Comparison of ENCODE assay signal across 8 cellular contexts in the genomic region with DNA sequence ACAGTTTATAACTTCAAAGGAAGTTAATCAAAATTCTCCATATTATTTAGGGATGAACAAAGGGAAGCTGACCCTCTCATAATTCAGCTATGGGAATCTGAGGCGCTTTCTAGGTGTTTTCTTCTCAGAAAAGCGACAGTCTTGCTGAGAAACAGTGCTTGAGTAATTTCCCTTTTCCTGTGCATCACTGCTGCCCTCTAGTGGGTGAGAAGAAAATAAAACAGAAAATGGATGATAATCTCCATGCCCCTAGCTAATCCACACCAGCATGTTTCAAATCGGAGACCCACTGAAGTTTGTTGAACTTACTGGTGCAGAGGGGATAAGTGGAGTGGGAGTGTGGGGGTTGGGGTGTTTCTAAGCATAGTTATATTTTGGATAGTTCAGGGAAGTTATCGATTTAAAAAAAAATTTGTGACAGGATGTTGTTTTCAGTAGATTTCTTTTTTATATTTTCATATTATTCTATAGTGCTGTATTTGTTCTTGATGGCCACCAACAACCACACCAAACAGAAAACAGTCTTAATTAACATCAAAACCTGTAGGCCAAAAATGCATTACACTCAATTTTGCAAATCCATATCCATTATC. TPM values are rescaled to one million over a fixed set of nuclear protein-coding genes. Genes with fewer than 3 reads are reported as not detected.
DNase-seq lines count a peak whose midpoint lies in the region; ATAC-seq and TF ChIP-seq lines count a peak whose summit lies in the region.

No MANE protein-coding gene starts in this region.

- intact Hi-C loops in psoas muscle (cut with DNase I) = loop anchor here (5.0 to 10.0 kb wide), 2 partner anchors 353 to 356 kb away; no protein-coding TSS in a partner anchor

- TF ChIP-seq CTCF in HEK293 (tag by site-specific recombination; IDR thresholded peaks at IDR 0.05) = no peak
- TF ChIP-seq CTCF in psoas muscle (IDR thresholded peaks at IDR 0.05) = peak; percentile 75

- H3K4me3 ChIP-seq in HEK293 (ENCODE audit: low read depth, low read length) (no peak overlapping the region), psoas muscle (no peak overlapping the region)

- peaks cover 49% of the 10 kb centered on the region for H3K4me1 Mint-ChIP-seq in activated T-helper 17 cell treated with anti-CD3 and anti-CD28 coated beads, Interleukin-2, amount 50 U/mL, for 72 hours

- H3K4me1 ChIP-seq in HEK293 (ENCODE audit: control insufficient read depth, insufficient read depth, low read length) (no peaks in the 10 kb centered on the region), psoas muscle (no peaks in the 10 kb centered on the region)

- no peaks in the 10 kb centered on the region for H3K9me3 Mint-ChIP-seq in activated T-helper 17 cell treated with anti-CD3 and anti-CD28 coated beads, Interleukin-2, amount 50 U/mL, for 72 hours

- POLR2A ChIA-PET in HEK293 (lab: Yijun Ruan, JAX) = no interaction called here

- H3K36me3 ChIP-seq in HEK293 (ENCODE audit: control insufficient read depth in 2 of 2, insufficient read depth in 1 of 2, low read length in 2 of 2) (peaks cover 0 to 30% of the 10 kb centered on the region in 2 experiments; a peak in 1 of 3 replicates), psoas muscle (ENCODE audit: insufficient read depth in 1 of 2, low read depth in 1 of 2) (no peaks in the 10 kb centered on the region)

- no peak for DNase-seq in activated CD4-positive, CD25-positive, alpha-beta regulatory T cell (lab: John Stamatoyannopoulos, UW)
- DNase-seq in NCI-H2227 (lab: John Stamatoyannopoulos, UW; ENCODE audit: unreplicated experiment) (peak; percentile 57), glomerular visceral epithelial cell (ENCODE audit: extremely low spot score) (peak; percentile 64), psoas muscle (no peak)

- 22 to 31% (median 24%) methylated on average over 4 of the region's 4 CpGs for WGBS in psoas muscle, 3 donors

- peaks cover 98% of the 10 kb centered on the region for H3K36me3 Mint-ChIP-seq in activated T-helper 17 cell treated with anti-CD3 and anti-CD28 coated beads, Interleukin-2, amount 50 U/mL, for 72 hours (ENCODE audit: low read depth)

- no peak overlapping the region for H3K27ac ChIP-seq in HEK293 (ENCODE audit: extremely low read depth, low read depth, low read length)
- no peak overlapping the region for H3K27ac ChIP-seq in psoas muscle

- H3K9me3 ChIP-seq in HEK293 (ENCODE audit: control insufficient read depth, insufficient read depth, low read depth, low read length) = no peaks in the 10 kb centered on the region
- no peaks in the 10 kb centered on the region for H3K9me3 ChIP-seq in psoas muscle

- H3K4me3 Mint-ChIP-seq in activated T-helper 17 cell treated with anti-CD3 and anti-CD28 coated beads, Interleukin-2, amount 50 U/mL, for 72 hours = peak overlapping the region; percentile 89

- CTCF ChIA-PET in HEK293 (lab: Yijun Ruan, JAX) = interaction anchor here (0.6 to 2.0 kb wide), 18 partner anchors 8 to 364 kb away, joined by 3 to 9 read pairs (median 4); no protein-coding TSS in a partner anchor

- H3K27ac Mint-ChIP-seq in activated T-helper 17 cell treated with anti-CD3 and anti-CD28 coated beads, Interleukin-2, amount 50 U/mL, for 72 hours = peak overlapping the region; percentile 81

- H3K27me3 ChIP-seq in psoas muscle (ENCODE audit: insufficient read depth in 3 of 3, low read length in 2 of 3) = no peaks in the 10 kb centered on the region

- peak; percentile 35 to 50 for ATAC-seq in activated CD4-positive, CD25-positive, alpha-beta regulatory T cell treated with anti-CD3 and anti-CD28 coated beads, Interleukin-2, amount 50 U/mL, for 24 hours
- ATAC-seq in activated T-helper 17 cell treated with anti-CD3 and anti-CD28 coated beads, Interleukin-2, amount 50 U/mL, for 72 hours (replicated peaks) = peak; percentile 35
- ATAC-seq in psoas muscle (peak in 1 of 4 donors; percentile 50), GM18858 (IDR thresholded peaks at IDR 0.05; ENCODE audit: unreplicated experiment) (no peak)

- H3K27me3 Mint-ChIP-seq in activated T-helper 17 cell treated with anti-CD3 and anti-CD28 coated beads, Interleukin-2, amount 50 U/mL, for 72 hours = no peaks in the 10 kb centered on the region

TF ChIP-seq in HEK293, 187 proteins besides CTCF, POLR2A, EP300 and RAD21:
- peak; percentile 68 for TF ChIP-seq ZNF654 (tag by site-specific recombination; IDR thresholded peaks at IDR 0.05; ENCODE audit: low read depth)
- TF ChIP-seq PRDM1 (tag by site-specific recombination; IDR thresholded peaks at IDR 0.05) = peak; percentile 88
- 0 out of 2 replicates have a peak, but pooled peaks have one; percentile 50 for TF ChIP-seq ZNF660 (tag by site-specific recombination; IDR thresholded peaks at IDR 0.05)
- 0 out of 2 replicates have a peak, but pooled peaks have one; percentile 14 for TF ChIP-seq YY1 (tag by site-specific recombination; IDR thresholded peaks at IDR 0.05)
- TF ChIP-seq, protein P1, sequence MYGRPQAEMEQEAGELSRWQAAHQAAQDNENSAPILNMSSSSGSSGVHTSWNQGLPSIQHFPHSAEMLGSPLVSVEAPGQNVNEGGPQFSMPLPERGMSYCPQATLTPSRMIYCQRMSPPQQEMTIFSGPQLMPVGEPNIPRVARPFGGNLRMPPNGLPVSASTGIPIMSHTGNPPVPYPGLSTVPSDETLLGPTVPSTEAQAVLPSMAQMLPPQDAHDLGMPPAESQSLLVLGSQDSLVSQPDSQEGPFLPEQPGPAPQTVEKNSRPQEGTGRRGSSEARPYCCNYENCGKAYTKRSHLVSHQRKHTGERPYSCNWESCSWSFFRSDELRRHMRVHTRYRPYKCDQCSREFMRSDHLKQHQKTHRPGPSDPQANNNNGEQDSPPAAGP (tag by site-specific recombination; IDR thresholded peaks at IDR 0.05) = no peak
- TF ChIP-seq ZNF394 (tag by site-specific recombination; IDR thresholded peaks at IDR 0.05; ENCODE audit: borderline replicate concordance) = peak; percentile 27; the same call in 1 of the 2 replicates

RNA-seq across cellular contexts. Expression of a gene that starts 21.4 kb away (rescaled TPM):
- 100 to 1,000 TPM; 727 to 916 TPM for total RNA-seq in activated T-helper 17 cell treated with anti-CD3 and anti-CD28 coated beads, Interleukin-2, amount 50 U/mL, for 72 hours
- 10 to 100 TPM in 2 of 4 donors, 1 to 10 TPM in 2; 8.0 to 14.8 (median 10.4) TPM for total RNA-seq in psoas muscle
- polyA plus RNA-seq in psoas muscle = 1 to 10 TPM; 2.0 to 3.5 (median 2.1) TPM

RNA-seq across cellular contexts. Expression of a gene that starts 51.2 kb away (rescaled TPM):
- total RNA-seq in activated T-helper 17 cell treated with anti-CD3 and anti-CD28 coated beads, Interleukin-2, amount 50 U/mL, for 72 hours = 1 to 10 TPM; 1.0 to 1.3 TPM
- not detected for total RNA-seq in psoas muscle
- under 1 TPM in 2 of 3 donors, not detected in 1; 0.03 to 0.04 TPM for polyA plus RNA-seq in psoas muscle

RNA-seq across cellular contexts. Expression of a gene that starts 55.7 kb away (rescaled TPM):
- total RNA-seq in activated T-helper 17 cell treated with anti-CD3 and anti-CD28 coated beads, Interleukin-2, amount 50 U/mL, for 72 hours = not detected
- total RNA-seq in psoas muscle = not detected
- polyA plus RNA-seq in psoas muscle = not detected

Comparison
In these comparisons a context has a peak if more than half of its experiments do, and no peak if none do; other contexts are left out.
1. DNase-seq: peak in NCI-H2227 (single experiment) and glomerular visceral epithelial cell (single experiment); none in activated CD4-positive, CD25-positive, alpha-beta regulatory T cell (0 of 4) and psoas muscle (0 of 2).
2. RNA of a gene that starts 21.4 kb away (total RNA-seq): 727 to 916 TPM in activated T-helper 17 cell treated with anti-CD3 and anti-CD28 coated beads, Interleukin-2, amount 50 U/mL, for 72 hours; 8.0 to 14.8 TPM in psoas muscle; every median in the first group is over 10 times any median in the second.